Comparison of ENCODE assay signal across 10 cellular contexts in the genomic region with DNA sequence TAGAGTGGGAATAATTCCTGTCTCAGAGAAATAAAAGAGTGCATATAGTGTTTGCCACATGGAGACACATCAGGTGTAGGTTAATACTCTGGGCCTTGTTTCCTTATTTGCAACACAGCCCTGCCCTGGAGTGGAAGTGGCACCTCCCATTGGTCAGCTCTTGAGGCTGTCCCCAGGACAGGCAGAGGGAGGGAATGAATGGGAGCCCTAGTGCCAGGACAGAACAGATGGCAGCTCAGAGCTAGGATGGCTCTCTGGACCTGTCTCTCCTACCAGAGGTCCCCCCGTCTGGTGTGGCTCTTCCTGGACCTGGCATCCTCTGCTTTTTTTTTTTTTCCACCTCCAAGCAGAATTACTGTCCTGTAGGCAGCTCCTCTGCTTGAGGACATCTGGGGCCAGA. TPM values are rescaled to one million over a fixed set of nuclear protein-coding genes. Genes with fewer than 3 reads are reported as not detected.
A peak's percentile ranks its signal among the peaks of the same experiment; 100 is the strongest.
DNase-seq lines count a peak whose midpoint lies in the region; ATAC-seq, FAIRE-seq and TF ChIP-seq lines count a peak whose summit lies in the region.
"Had no signal": no experiment of that assay in that cellular context is flagged by ENCODE, and none has a peak within 500 bp of the region (broad histone marks: within the 10 kb centered on the region; RNA-seq: fewer than 3 reads in every experiment).

No MANE protein-coding gene starts in this region.

- TF ChIP-seq CTCF in astrocyte of the spinal cord (IDR thresholded peaks at IDR 0.05; ENCODE audit: low read depth, low read length) (no peak), kidney (IDR thresholded peaks at IDR 0.05; ENCODE audit: borderline replicate concordance, extremely low read depth, insufficient read depth) (no peak)

- in situ Hi-C loops in astrocyte of the spinal cord (cut with HindIII; ENCODE audit: low sequenced_read_pairs) = no loop called here

- DNase-seq in activated CD4-positive, alpha-beta T cell treated with anti-CD3 and anti-CD28 coated beads, Interleukin-2, amount 10 ng/mL, durations not matched to agents 24 days and 14 days = no peak
- DNase-seq in activated CD4-positive, alpha-beta T cell treated with anti-CD3 and anti-CD28 coated beads, Interleukin-2, amount 50 U/mL, for 4 hours = no peak
- DNase-seq in astrocyte of the spinal cord (ENCODE audit: low read depth, low spot score) (no peak), kidney (no peak), superior temporal gyrus (ENCODE audit: extremely low spot score) (no peak)
- DNase-seq in stimulated activated naive B cell treated with anti-CD40 and anti-IgM and Interleukin-4, amounts not matched to agents 10 μg/mL and 1 μg/mL and 100 μg/mL, for 72 hours = no peak
- DNase-seq in activated CD4-positive, CD25-positive, alpha-beta regulatory T cell treated with anti-CD3 and anti-CD28 coated beads, Interleukin-2, amount 50 U/mL, for 72 hours = no peak
- DNase-seq: AML-193 had no signal

- peaks cover 18 to 34% of the 10 kb centered on the region in 2 donors for H3K4me1 ChIP-seq in kidney (ENCODE audit: control insufficient read depth in 1 of 2, insufficient read depth in 1 of 2, low read depth in 1 of 2, low read length in 2 of 2)

- no peaks in the 10 kb centered on the region for H3K27me3 Mint-ChIP-seq in activated CD4-positive, alpha-beta T cell treated with anti-CD3 and anti-CD28 coated beads, Interleukin-2, amount 10 ng/mL, durations not matched to agents 24 days and 14 days
- H3K27me3 Mint-ChIP-seq in stimulated activated naive B cell treated with anti-CD40 and anti-IgM and Interleukin-4, amounts not matched to agents 10 μg/mL and 1 μg/mL and 100 μg/mL, for 72 hours = no peaks in the 10 kb centered on the region

- FAIRE-seq in kidney (lab: Jason Lieb, UNC) = no peak

- H3K27ac Mint-ChIP-seq in activated CD4-positive, alpha-beta T cell treated with anti-CD3 and anti-CD28 coated beads, Interleukin-2, amount 10 ng/mL, durations not matched to agents 24 days and 14 days = peak overlapping the region; percentile 75
- peak overlapping the region; percentile 34 for H3K27ac Mint-ChIP-seq in stimulated activated naive B cell treated with anti-CD40 and anti-IgM and Interleukin-4, amounts not matched to agents 10 μg/mL and 1 μg/mL and 100 μg/mL, for 72 hours

- H3K36me3 Mint-ChIP-seq in activated CD4-positive, alpha-beta T cell treated with anti-CD3 and anti-CD28 coated beads, Interleukin-2, amount 10 ng/mL, durations not matched to agents 24 days and 14 days (ENCODE audit: low read depth) = peaks cover 3% of the 10 kb centered on the region
- peaks cover 4 to 9% of the 10 kb centered on the region in 2 donors for H3K36me3 Mint-ChIP-seq in stimulated activated naive B cell treated with anti-CD40 and anti-IgM and Interleukin-4, amounts not matched to agents 10 μg/mL and 1 μg/mL and 100 μg/mL, for 72 hours

- no peak for ATAC-seq in stimulated activated naive B cell treated with anti-CD40 and anti-IgM and Interleukin-4, amounts not matched to agents 10 μg/mL and 1 μg/mL and 100 μg/mL, for 72 hours (replicated peaks)
- no peak for ATAC-seq in HG03378 (IDR thresholded peaks at IDR 0.05; ENCODE audit: unreplicated experiment)

- H3K9ac ChIP-seq in kidney (ENCODE audit: low read length in 2 of 2) = no peak overlapping the region
- H3K9ac ChIP-seq: KMS-11 had no signal

- intact Hi-C loops in activated CD4-positive, alpha-beta T cell treated with anti-CD3 and anti-CD28 coated beads, Interleukin-2, amount 10 ng/mL, durations not matched to agents 24 days and 14 days (cut with micrococcal nuclease) = no loop called here
- intact Hi-C loops in kidney (cut with DNase I) = no loop called here

- no peak overlapping the region for H3K27ac ChIP-seq in kidney (ENCODE audit: low read depth in 2 of 2, low read length in 2 of 2)
- H3K27ac ChIP-seq: KMS-11 had no signal

- H3K4me3 Mint-ChIP-seq in activated CD4-positive, alpha-beta T cell treated with anti-CD3 and anti-CD28 coated beads, Interleukin-2, amount 10 ng/mL, durations not matched to agents 24 days and 14 days = peak overlapping the region; percentile 79
- peak overlapping the region in 1 of 2 donors; percentile 52 for H3K4me3 Mint-ChIP-seq in stimulated activated naive B cell treated with anti-CD40 and anti-IgM and Interleukin-4, amounts not matched to agents 10 μg/mL and 1 μg/mL and 100 μg/mL, for 72 hours

- peaks cover 24% of the 10 kb centered on the region for H3K4me1 Mint-ChIP-seq in activated CD4-positive, alpha-beta T cell treated with anti-CD3 and anti-CD28 coated beads, Interleukin-2, amount 10 ng/mL, durations not matched to agents 24 days and 14 days
- H3K4me1 Mint-ChIP-seq in stimulated activated naive B cell treated with anti-CD40 and anti-IgM and Interleukin-4, amounts not matched to agents 10 μg/mL and 1 μg/mL and 100 μg/mL, for 72 hours = peaks cover 7 to 8% of the 10 kb centered on the region in 2 donors

- H3K9me3 ChIP-seq in kidney (ENCODE audit: control insufficient read depth in 1 of 2, low read length in 2 of 2) = no peaks in the 10 kb centered on the region

- H3K9me3 Mint-ChIP-seq in activated CD4-positive, alpha-beta T cell treated with anti-CD3 and anti-CD28 coated beads, Interleukin-2, amount 10 ng/mL, durations not matched to agents 24 days and 14 days = no peaks in the 10 kb centered on the region
- no peaks in the 10 kb centered on the region for H3K9me3 Mint-ChIP-seq in stimulated activated naive B cell treated with anti-CD40 and anti-IgM and Interleukin-4, amounts not matched to agents 10 μg/mL and 1 μg/mL and 100 μg/mL, for 72 hours

- H3K4me3 ChIP-seq in astrocyte of the spinal cord (ENCODE audit: low read depth, low read length) (peak overlapping the region; percentile 70), kidney (ENCODE audit: low read length in 2 of 2) (peak overlapping the region; percentile 81 to 87)

- no peaks in the 10 kb centered on the region for H3K36me3 ChIP-seq in kidney (ENCODE audit: control insufficient read depth in 1 of 2, insufficient read depth in 2 of 2, low read length in 2 of 2)

RNA-seq across cellular contexts. Expression of gene LIMK2, which starts 35.6 kb away (rescaled TPM):
- 34.2 and 35.9 TPM in 2 replicates for total RNA-seq in activated CD4-positive, alpha-beta T cell treated with anti-CD3 and anti-CD28 coated beads, Interleukin-2, amount 10 ng/mL, durations not matched to agents 24 days and 14 days
- 48.2 TPM for total RNA-seq in kidney
- 20.3 TPM for polyA plus RNA-seq in kidney (ENCODE audit: insufficient read depth, low read depth, low replicate concordance)

RNA-seq across cellular contexts. Expression of gene PIK3IP1, which starts 44.6 kb away (rescaled TPM):
- total RNA-seq in activated CD4-positive, alpha-beta T cell treated with anti-CD3 and anti-CD28 coated beads, Interleukin-2, amount 10 ng/mL, durations not matched to agents 24 days and 14 days = 12.4 TPM in 2 replicates
- 42.7 TPM for total RNA-seq in kidney
- polyA plus RNA-seq in kidney (ENCODE audit: insufficient read depth, low read depth, low replicate concordance) = 21.4 TPM
